Comparison of ENCODE assay signal across 11 cellular contexts in the genomic region with DNA sequence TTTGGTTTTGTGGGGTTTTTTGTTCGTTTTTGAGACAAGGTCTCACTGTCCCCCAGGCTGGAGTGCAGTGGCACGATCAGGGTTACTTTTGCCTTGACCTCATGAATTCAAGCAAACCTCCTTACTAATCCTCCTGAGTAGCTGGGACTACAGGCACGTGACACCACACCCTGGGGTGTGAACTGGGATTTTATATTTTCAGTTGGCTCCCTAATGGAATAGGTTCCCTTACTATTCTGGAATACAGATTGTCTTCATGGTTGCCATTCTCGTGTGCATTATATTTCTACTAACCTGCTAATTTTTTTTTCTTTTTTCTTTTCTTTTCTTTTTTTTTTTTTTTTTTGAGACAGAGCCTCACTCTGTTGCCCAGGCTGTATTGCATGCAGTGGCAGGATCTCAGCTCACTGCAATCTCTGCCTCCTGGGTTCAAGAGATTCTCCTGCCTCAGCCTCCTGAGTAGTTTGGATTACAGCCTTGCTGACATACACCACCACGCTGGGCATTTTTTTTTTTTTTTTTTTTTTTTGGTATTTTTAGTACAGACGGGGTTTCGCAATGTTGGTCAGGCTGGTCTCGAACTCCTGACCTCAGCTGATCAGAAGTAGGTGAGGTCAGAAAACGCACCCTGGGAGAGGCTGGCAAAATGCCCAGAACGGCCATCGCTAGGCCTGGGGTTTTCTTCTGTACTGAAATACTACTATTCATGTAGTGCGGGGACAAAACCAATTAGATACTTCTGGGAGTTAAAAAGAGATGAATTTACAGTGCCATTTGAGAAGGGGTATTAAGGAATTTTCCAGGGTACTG. TPM values are rescaled to one million over a fixed set of nuclear protein-coding genes. Genes with fewer than 3 reads are reported as not detected.
DNase-seq lines count a peak whose midpoint lies in the region; ATAC-seq and TF ChIP-seq lines count a peak whose summit lies in the region.
"Not testable (repeated sequence)": the region's sequence is repeated elsewhere in the genome, so short reads cannot be mapped to it uniquely, and the experiment has no call there.
"Had no signal": no experiment of that assay in that cellular context is flagged by ENCODE, and none has a peak within 500 bp of the region (broad histone marks: within the 10 kb centered on the region; RNA-seq: fewer than 3 reads in every experiment).

No MANE protein-coding gene starts in this region.

- H3K36me3 Mint-ChIP-seq in activated T-helper 2 cell treated with anti-CD3 and anti-CD28 coated beads, Interferon-gamma antibody, Interleukin-2, Interleukin-4, amounts not matched to agents 10 μg/mL and 5 μg/mL and 100 μg/mL, durations not matched to agents 14 hours and 24 hours and 36 hours (ENCODE audit: low read depth): not testable (repeated sequence)

- H3K27me3 ChIP-seq in effector memory CD4-positive, alpha-beta T cell (replicated peaks; ENCODE audit: control insufficient read depth, insufficient read depth, low read length, poor library complexity, severe bottlenecking): not testable (repeated sequence)
- H3K27me3 ChIP-seq in lower lobe of right lung (ENCODE audit: low read depth): peaks cover 28% of the 10 kb centered on the region

- peak overlapping the region; percentile 81 for H3K4me3 Mint-ChIP-seq in activated T-helper 2 cell treated with anti-CD3 and anti-CD28 coated beads, Interferon-gamma antibody, Interleukin-2, Interleukin-4, amounts not matched to agents 10 μg/mL and 5 μg/mL and 100 μg/mL, durations not matched to agents 14 hours and 24 hours and 36 hours (ENCODE audit: low read depth)

- ATAC-seq in lower lobe of right lung: not testable (repeated sequence)

- H3K27ac ChIP-seq in effector memory CD4-positive, alpha-beta T cell (ENCODE audit: insufficient read depth, low read length, poor library complexity, severe bottlenecking): peak overlapping the region; percentile 85
- not testable (repeated sequence) for H3K27ac ChIP-seq in lower lobe of right lung

- H3K9me3 ChIP-seq in effector memory CD4-positive, alpha-beta T cell (ENCODE audit: control insufficient read depth, low read length); lower lobe of right lung: not testable (repeated sequence)

- H3K27me3 Mint-ChIP-seq in activated T-helper 2 cell treated with anti-CD3 and anti-CD28 coated beads, Interferon-gamma antibody, Interleukin-2, Interleukin-4, amounts not matched to agents 10 μg/mL and 5 μg/mL and 100 μg/mL, durations not matched to agents 14 hours and 24 hours and 36 hours (ENCODE audit: low read depth): not testable (repeated sequence)

- TF ChIP-seq CTCF in AG10803 (conservative IDR thresholded peaks at IDR 0.05; ENCODE audit: low read length); lower lobe of right lung (IDR thresholded peaks at IDR 0.05): not testable (repeated sequence)

- not testable (repeated sequence) for H3K36me3 ChIP-seq in effector memory CD4-positive, alpha-beta T cell (ENCODE audit: control insufficient read depth, insufficient read depth, low read length); lower lobe of right lung

- H3K4me1 Mint-ChIP-seq in activated T-helper 2 cell treated with anti-CD3 and anti-CD28 coated beads, Interferon-gamma antibody, Interleukin-2, Interleukin-4, amounts not matched to agents 10 μg/mL and 5 μg/mL and 100 μg/mL, durations not matched to agents 14 hours and 24 hours and 36 hours (ENCODE audit: low read depth): peaks cover 30% of the 10 kb centered on the region

- intact Hi-C loops in activated T-helper 2 cell treated with anti-CD3 and anti-CD28 coated beads, Interferon-gamma antibody, Interleukin-2, Interleukin-4, amounts not matched to agents 10 μg/mL and 5 μg/mL and 100 μg/mL, durations not matched to agents 14 hours and 24 hours and 36 hours (cut with micrococcal nuclease); lower lobe of right lung (cut with DNase I): not testable (repeated sequence)

- H3K9me3 Mint-ChIP-seq in activated T-helper 2 cell treated with anti-CD3 and anti-CD28 coated beads, Interferon-gamma antibody, Interleukin-2, Interleukin-4, amounts not matched to agents 10 μg/mL and 5 μg/mL and 100 μg/mL, durations not matched to agents 14 hours and 24 hours and 36 hours: not testable (repeated sequence)

- in situ Hi-C loops in SK-MEL-5 (cut with HindIII; ENCODE audit: low pct_unique_long_range_greater_than_20kb, low sequenced_read_pairs): not testable (repeated sequence)

- DNase-seq in AG10803 (ENCODE audit: low read depth) (peak; percentile 8), HCEC 1CT (peak; percentile 28), NCI-H2081 (lab: John Stamatoyannopoulos, UW) (peak; percentile 13 to 56), SK-MEL-5 (ENCODE audit: low read depth, low spot score) (peak; percentile 69), lower lobe of right lung (peak; percentile 47)
- DNase-seq in activated T-helper 2 cell treated with anti-CD3 and anti-CD28 coated beads, Interferon-gamma antibody, Interleukin-2, Interleukin-4, amounts not matched to agents 10 μg/mL and 5 μg/mL and 100 μg/mL, durations not matched to agents 14 hours and 24 hours and 36 hours (ENCODE audit: low spot score); effector memory CD4-positive, alpha-beta T cell: not testable (repeated sequence)
- DNase-seq in stimulated activated CD4-positive, alpha-beta T cell treated with anti-CD3 and anti-CD28 coated beads, Interleukin-1b, Interleukin-23, amount 100 ng/mL, for 48 hours: peak; percentile 42

- H3K27ac Mint-ChIP-seq in activated T-helper 2 cell treated with anti-CD3 and anti-CD28 coated beads, Interferon-gamma antibody, Interleukin-2, Interleukin-4, amounts not matched to agents 10 μg/mL and 5 μg/mL and 100 μg/mL, durations not matched to agents 14 hours and 24 hours and 36 hours: peak overlapping the region; percentile 98

- not testable (repeated sequence) for H3K4me3 ChIP-seq in AG10803 (ENCODE audit: low read length); effector memory CD4-positive, alpha-beta T cell (ENCODE audit: insufficient read depth, low read depth, low read length, poor library complexity, severe bottlenecking); lower lobe of right lung

- H3K4me1 ChIP-seq in effector memory CD4-positive, alpha-beta T cell (ENCODE audit: control insufficient read depth, insufficient read depth, low read length, poor library complexity, severe bottlenecking): not testable (repeated sequence)
- peaks cover 14% of the 10 kb centered on the region for H3K4me1 ChIP-seq in lower lobe of right lung

RNA-seq across cellular contexts. Expression of gene PPIAL4F, which starts 42.5 kb away (rescaled TPM):
- not detected in 2 replicates for total RNA-seq in SK-MEL-5 (2014; rRNA removed; shearing (Covaris generic))
- polyA plus RNA-seq in SK-MEL-5 (2015; cell fraction: cytosol; rRNA removed): not detected in 2 replicates
- not detected in 2 replicates for polyA plus RNA-seq in SK-MEL-5 (2015; cell fraction: nucleus; rRNA removed)
- total RNA-seq in activated T-helper 2 cell treated with anti-CD3 and anti-CD28 coated beads, Interferon-gamma antibody, Interleukin-2, Interleukin-4, amounts not matched to agents 10 μg/mL and 5 μg/mL and 100 μg/mL, durations not matched to agents 14 hours and 24 hours and 36 hours: not detected in 2 replicates
- total RNA-seq in lower lobe of right lung: not detected
- total RNA-seq: mucosa of gallbladder, NCI-H460, stomach had no signal
- polyA plus RNA-seq: stomach had no signal
